Comparison of ENCODE assay signal across 17 cellular contexts in the genomic region with DNA sequence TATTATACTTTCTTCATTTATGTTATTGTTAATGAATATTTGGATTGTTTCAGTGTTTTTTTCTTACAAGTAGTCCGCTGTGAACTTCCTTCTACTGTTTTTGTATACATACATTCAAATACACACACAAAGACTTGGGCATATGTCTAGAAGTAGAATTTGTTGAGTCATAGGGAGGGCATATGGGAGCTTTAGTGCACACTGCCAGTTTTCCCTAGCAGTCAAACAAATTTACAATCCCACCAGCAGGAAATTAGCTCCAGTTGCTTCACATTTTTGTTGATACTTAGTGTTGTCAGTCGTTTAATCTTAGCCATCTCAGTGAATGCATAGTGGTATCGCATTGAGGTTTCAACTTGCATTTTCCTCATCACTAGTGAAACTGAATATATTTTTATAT.
A peak's percentile ranks its signal among the peaks of the same experiment; 100 is the strongest.
DNase-seq lines count a peak whose midpoint lies in the region; ATAC-seq and TF ChIP-seq lines count a peak whose summit lies in the region.
"Had no signal": no experiment of that assay in that cellular context is flagged by ENCODE, and none has a peak within 500 bp of the region (broad histone marks: within the 10 kb centered on the region; RNA-seq: fewer than 3 reads in every experiment).

No MANE protein-coding gene starts in this region.

- H3K36me3 ChIP-seq in adipocyte (ENCODE audit: control insufficient read depth, insufficient read depth, low read length, severe bottlenecking), result no peaks in the 10 kb centered on the region
- no peaks in the 10 kb centered on the region for H3K36me3 ChIP-seq in WERI-Rb-1

- ATAC-seq in HG02763 (IDR thresholded peaks at IDR 0.05; ENCODE audit: unreplicated experiment), result no peak
- ATAC-seq: HCT116, T-helper 17 cell had no signal

- no peaks in the 10 kb centered on the region for H3K4me1 ChIP-seq in adipocyte (ENCODE audit: control insufficient read depth, insufficient read depth, low read length)

- H3K4me1 Mint-ChIP-seq in nephron progenitor cell, result no peaks in the 10 kb centered on the region
- H3K4me1 Mint-ChIP-seq: B cell, T-helper 17 cell had no signal

- no peak overlapping the region for H3K27ac ChIP-seq in WERI-Rb-1
- H3K27ac ChIP-seq: PC-9, RWPE1 had no signal

- TF ChIP-seq CTCF in nephron progenitor cell (IDR thresholded peaks at IDR 0.05) (no peak), WERI-Rb-1 (IDR thresholded peaks at IDR 0.05; ENCODE audit: low read depth, low read length) (no peak)

- H3K4me3 ChIP-seq in adipocyte (ENCODE audit: low read length), result no peak overlapping the region
- H3K4me3 ChIP-seq in WERI-Rb-1 (ENCODE audit: low read depth, low read length), result no peak overlapping the region
- H3K4me3 ChIP-seq: PC-9 had no signal

- no peaks in the 10 kb centered on the region for H3K27me3 Mint-ChIP-seq in nephron progenitor cell (ENCODE audit: low read depth, poor library complexity)
- H3K27me3 Mint-ChIP-seq: B cell, T-helper 17 cell had no signal

- DNase-seq in NCI-H2171 treated with DMSO at 0.1 percent for 48 hours (lab: John Stamatoyannopoulos, UW) (peak; percentile 34), NCI-H2171 (lab: John Stamatoyannopoulos, UW) (no peak), NCI-H1694 (lab: John Stamatoyannopoulos, UW) (peak; percentile 57), adipocyte (ENCODE audit: low read depth) (peak; percentile 13), nephron progenitor cell (no peak), WERI-Rb-1 (no peak), hepatic stellate cell (ENCODE audit: low spot score) (no peak)
- DNase-seq: 8988T, DMS153, EL, NCI-H187 treated with DMSO at 0.1 percent for 48 hours, PC-9, T-helper 17 cell had no signal

- peak overlapping the region; percentile 25 for H3K27ac Mint-ChIP-seq in nephron progenitor cell
- H3K27ac Mint-ChIP-seq: B cell, T-helper 17 cell had no signal

- H3K27me3 ChIP-seq in adipocyte (replicated peaks; ENCODE audit: control insufficient read depth, insufficient read depth, low read length), result no peaks in the 10 kb centered on the region
- H3K27me3 ChIP-seq in WERI-Rb-1 (ENCODE audit: insufficient read depth, low read depth, severe bottlenecking), result no peaks in the 10 kb centered on the region

- H3K9me3 Mint-ChIP-seq in nephron progenitor cell, result no peaks in the 10 kb centered on the region

- H3K9me3 ChIP-seq in adipocyte (ENCODE audit: control insufficient read depth, low read length) (no peaks in the 10 kb centered on the region), WERI-Rb-1 (ENCODE audit: severe bottlenecking) (no peaks in the 10 kb centered on the region)

- no peak overlapping the region for H3K9ac ChIP-seq in adipocyte (ENCODE audit: low read length)

- H3K4me3 Mint-ChIP-seq in nephron progenitor cell, result no peak overlapping the region
- H3K4me3 Mint-ChIP-seq: B cell, T-helper 17 cell had no signal

- H3K36me3 Mint-ChIP-seq in nephron progenitor cell (ENCODE audit: low read depth), result no peaks in the 10 kb centered on the region

Comparison
In these comparisons a context has a peak if more than half of its experiments do, and no peak if none do; other contexts are left out.
1. DNase-seq: peak in NCI-H2171 treated with DMSO at 0.1 percent for 48 hours (single experiment), NCI-H1694 (single experiment) and adipocyte (single experiment); none in NCI-H2171 (single experiment), nephron progenitor cell (single experiment), WERI-Rb-1 (single experiment) and hepatic stellate cell (single experiment).